Comparison of ENCODE assay signal across 20 cellular contexts in the genomic region with DNA sequence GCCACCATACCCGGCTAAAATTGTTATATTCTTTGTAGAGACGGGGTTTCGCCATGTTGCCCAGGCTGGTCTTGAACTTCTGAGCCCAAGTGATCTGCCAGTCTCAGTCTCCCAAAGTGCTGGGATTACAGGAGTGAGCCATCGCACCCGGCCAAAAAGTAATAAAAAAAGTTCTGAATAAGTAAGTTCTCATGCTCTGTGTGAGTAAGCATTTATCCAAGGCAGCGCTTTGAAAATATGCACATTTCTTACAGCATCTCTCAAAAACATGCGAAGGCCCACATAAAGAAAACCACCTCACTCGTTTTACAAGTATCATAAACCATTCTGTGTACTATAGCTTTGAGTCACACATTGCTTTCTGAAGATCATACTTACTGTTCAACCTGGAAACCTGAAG. TPM values are rescaled to one million over a fixed set of nuclear protein-coding genes. Genes with fewer than 3 reads are reported as not detected.
A peak's percentile ranks its signal among the peaks of the same experiment; 100 is the strongest.
DNase-seq lines count a peak whose midpoint lies in the region; TF ChIP-seq lines count a peak whose summit lies in the region.
"Had no signal": no experiment of that assay in that cellular context is flagged by ENCODE, and none has a peak within 500 bp of the region (broad histone marks: within the 10 kb centered on the region; RNA-seq: fewer than 3 reads in every experiment).

No MANE protein-coding gene starts in this region.

- H3K36me3 ChIP-seq in neutrophil (peaks cover 98% of the 10 kb centered on the region), suprapubic skin (peaks cover 82% of the 10 kb centered on the region)

- H3K9me3 ChIP-seq in neutrophil (peaks cover 5% of the 10 kb centered on the region), suprapubic skin (no peaks in the 10 kb centered on the region)
- H3K9me3 ChIP-seq: body of pancreas, gastrocnemius medialis, testis had no signal

- H3K36me3 Mint-ChIP-seq in activated T-cell treated with anti-CD3 and anti-CD28 coated beads, Interleukin-2, amount 50 U/mL, for 24 hours (ENCODE audit: low read depth) = peaks cover 82% of the 10 kb centered on the region

- H3K27me3 Mint-ChIP-seq in activated T-cell treated with anti-CD3 and anti-CD28 coated beads, Interleukin-2, amount 50 U/mL, for 24 hours = no peaks in the 10 kb centered on the region
- H3K27me3 Mint-ChIP-seq: activated naive CD8-positive, alpha-beta T cell treated with anti-CD3 and anti-CD28 coated beads, Interleukin-2, amount 10 ng/mL, durations not matched to agents 7 days and 5 days had no signal

- H3K4me3 Mint-ChIP-seq in activated T-cell treated with anti-CD3 and anti-CD28 coated beads, Interleukin-2, amount 50 U/mL, for 24 hours = peak overlapping the region; percentile 31
- H3K4me3 Mint-ChIP-seq: activated naive CD8-positive, alpha-beta T cell treated with anti-CD3 and anti-CD28 coated beads, Interleukin-2, amount 10 ng/mL, durations not matched to agents 7 days and 5 days had no signal

- TF ChIP-seq POLR2A in suprapubic skin (IDR thresholded peaks at IDR 0.05) = no peak

- no peak overlapping the region for H3K4me3 ChIP-seq in neutrophil (ENCODE audit: low read depth in 1 of 2, low read length in 1 of 2)
- H3K4me3 ChIP-seq in suprapubic skin = no peak overlapping the region
- H3K4me3 ChIP-seq: body of pancreas, gastrocnemius medialis, testis had no signal

- no peaks in the 10 kb centered on the region for H3K9me3 Mint-ChIP-seq in activated T-cell treated with anti-CD3 and anti-CD28 coated beads, Interleukin-2, amount 50 U/mL, for 24 hours
- H3K9me3 Mint-ChIP-seq: activated naive CD8-positive, alpha-beta T cell treated with anti-CD3 and anti-CD28 coated beads, Interleukin-2, amount 10 ng/mL, durations not matched to agents 7 days and 5 days had no signal

- WGBS in suprapubic skin = 91% methylated on average over 8 of the region's 8 CpGs

- peak; percentile 52 for DNase-seq in activated T-cell treated with anti-CD3 and anti-CD28 coated beads, Interleukin-2, amount 50 U/mL, for 24 hours
- DNase-seq in activated T-cell treated with anti-CD3 and anti-CD28 coated beads for 4 hours (no peak), ELR (ENCODE audit: low read depth) (peak; percentile 31), hippocampal formation (lab: John Stamatoyannopoulos, UW) (no peak), NCI-H82 treated with DMSO at 0.1 percent for 48 hours (lab: John Stamatoyannopoulos, UW; ENCODE audit: unreplicated experiment) (no peak), suprapubic skin (ENCODE audit: low spot score in 2 of 2) (no peak)
- DNase-seq in activated T-cell treated with anti-CD3 and anti-CD28 coated beads, Interleukin-2, amount 50 U/mL, for 48 hours = peak; percentile 41 to 56
- DNase-seq: ACHN; activated naive CD8-positive, alpha-beta T cell treated with anti-CD3 and anti-CD28 coated beads, Interleukin-2, amount 10 ng/mL, durations not matched to agents 7 days and 5 days; body of pancreas; effector CD8-positive, alpha-beta T cell; gastrocnemius medialis; GF-D8; NCI-H187 treated with DMSO at 0.1 percent for 48 hours; NCI-H2227 treated with DMSO at 0.1 percent for 48 hours; NCI-H82; OCI-M1; SIG-M5; testis had no signal

- no peaks in the 10 kb centered on the region for H3K27me3 ChIP-seq in neutrophil
- H3K27me3 ChIP-seq in suprapubic skin = no peaks in the 10 kb centered on the region
- H3K27me3 ChIP-seq: body of pancreas, gastrocnemius medialis, testis had no signal

- peak overlapping the region; percentile 91 for H3K27ac Mint-ChIP-seq in activated T-cell treated with anti-CD3 and anti-CD28 coated beads, Interleukin-2, amount 50 U/mL, for 24 hours
- H3K27ac Mint-ChIP-seq: activated naive CD8-positive, alpha-beta T cell treated with anti-CD3 and anti-CD28 coated beads, Interleukin-2, amount 10 ng/mL, durations not matched to agents 7 days and 5 days had no signal

- H3K27ac ChIP-seq in neutrophil = peak overlapping the region; percentile 41
- no peak overlapping the region for H3K27ac ChIP-seq in suprapubic skin
- H3K27ac ChIP-seq: body of pancreas, testis had no signal

- peaks cover 4 to 9% of the 10 kb centered on the region in 2 experiments for H3K4me1 ChIP-seq in neutrophil (ENCODE audit: control insufficient read depth in 1 of 2, insufficient read depth in 1 of 2, low read depth in 1 of 2, low read length in 1 of 2)
- H3K4me1 ChIP-seq in suprapubic skin = peaks cover 5% of the 10 kb centered on the region
- H3K4me1 ChIP-seq: testis had no signal

- TF ChIP-seq EP300 in suprapubic skin (IDR thresholded peaks at IDR 0.05) = no peak

- peaks cover 64% of the 10 kb centered on the region for H3K4me1 Mint-ChIP-seq in activated T-cell treated with anti-CD3 and anti-CD28 coated beads, Interleukin-2, amount 50 U/mL, for 24 hours (ENCODE audit: low read depth)

- TF ChIP-seq CTCF in neutrophil (IDR thresholded peaks at IDR 0.05) (no peak), suprapubic skin (IDR thresholded peaks at IDR 0.05) (no peak)

RNA-seq across cellular contexts. Expression of a gene that starts 8.6 kb away (rescaled TPM):
- total RNA-seq in suprapubic skin = 10 to 100 TPM; 19.4 to 60.6 (median 35.0) TPM

RNA-seq across cellular contexts. Expression of a gene that starts 11.6 kb away (rescaled TPM):
- total RNA-seq in suprapubic skin = 100 to 1,000 TPM; 104 to 161 (median 114) TPM

Comparison
In these comparisons a context has a peak if more than half of its experiments do, and no peak if none do; other contexts are left out.
1. DNase-seq: peak in activated T-cell treated with anti-CD3 and anti-CD28 coated beads, Interleukin-2, amount 50 U/mL, for 24 hours (single experiment), ELR (single experiment) and activated T-cell treated with anti-CD3 and anti-CD28 coated beads, Interleukin-2, amount 50 U/mL, for 48 hours (2 of 2); none in activated T-cell treated with anti-CD3 and anti-CD28 coated beads for 4 hours (single experiment), hippocampal formation (0 of 2), NCI-H82 treated with DMSO at 0.1 percent for 48 hours (single experiment) and suprapubic skin (0 of 2).